In genomic region chr2:44170337-44170736, GRCh38 we compare ENCODE assay signal across 8 cellular contexts. TPM values are rescaled to one million over a fixed set of nuclear protein-coding genes. Genes with fewer than 3 reads are reported as not detected.
DNase-seq lines count a peak whose midpoint lies in the region; ATAC-seq, FAIRE-seq and TF ChIP-seq lines count a peak whose summit lies in the region.

No MANE protein-coding gene starts in this region.

- H3K27ac ChIP-seq in coronary artery, result peak overlapping the region; percentile 97 to 98

- peak; percentile 67 for FAIRE-seq in G401.6 (lab: Jason Lieb, UNC)

- DNase-seq in MV-4-11 (lab: John Stamatoyannopoulos, UW), result peak; percentile 65
- no peak for DNase-seq in coronary artery (ENCODE audit: low spot score)
- peak; percentile 32 for DNase-seq in myocyte (ENCODE audit: low read depth)
- no peak for DNase-seq in HUDEP-2 (lab: John Stamatoyannopoulos, UW; ENCODE audit: unreplicated experiment in 76 of 76)
- DNase-seq in middle frontal gyrus (ENCODE audit: extremely low spot score, low spot score), result no peak
- DNase-seq in germinal center (ENCODE audit: low spot score), result no peak

- H3K4me3 ChIP-seq in coronary artery, result peak overlapping the region; percentile 89

- no peak for TF ChIP-seq CTCF in coronary artery (IDR thresholded peaks at IDR 0.05)

- no peak for ATAC-seq in GM18861 (IDR thresholded peaks at IDR 0.05; ENCODE audit: unreplicated experiment)

RNA-seq across cellular contexts. Expression of gene PPM1B, which starts 1.7 kb away (rescaled TPM):
- total RNA-seq in myocyte, result 38.1 and 51.6 TPM in 2 replicates
- 21.7 TPM for polyA plus RNA-seq in myocyte (2012)

Comparison
In these comparisons a context has a peak if more than half of its experiments do, and no peak if none do; other contexts are left out.
1. DNase-seq: peak in MV-4-11 (single experiment) and myocyte (single experiment); none in coronary artery (single experiment), HUDEP-2 (0 of 76), middle frontal gyrus (single experiment) and germinal center (single experiment).